ENCODE assay signal across 9 cellular contexts in genomic region chr10:130179640-130180039, GRCh38. TPM values are rescaled to one million over a fixed set of nuclear protein-coding genes. Genes with fewer than 3 reads are reported as not detected.
DNase-seq lines count a peak whose midpoint lies in the region; ATAC-seq and TF ChIP-seq lines count a peak whose summit lies in the region.
"Had no signal": no experiment of that assay in that cellular context is flagged by ENCODE, and none has a peak within 500 bp of the region (broad histone marks: within the 10 kb centered on the region; RNA-seq: fewer than 3 reads in every experiment).

No MANE protein-coding gene starts in this region.

- no peak overlapping the region for H3K4me3 Mint-ChIP-seq in MCF 10A (ENCODE audit: unreplicated experiment)
- no peak overlapping the region for H3K4me3 Mint-ChIP-seq in activated naive CD8-positive, alpha-beta T cell treated with anti-CD3 and anti-CD28 coated beads, Interleukin-2, amount 10 ng/mL, durations not matched to agents 7 days and 5 days
- H3K4me3 Mint-ChIP-seq: dendritic cell treated with granulocyte-macrophage colony-stimulating factor and Interleukin-4, amounts not matched to agents 40 ng/mL and 50 ng/mL, for 4 days had no signal

- intact Hi-C loops in MCF 10A (cut with micrococcal nuclease), result loop anchor here (2.0 kb wide), 1 partner anchor 1149 kb away; no protein-coding TSS in a partner anchor
- intact Hi-C loops in breast epithelium (cut with DNase I; ENCODE audit: low total_unique reads), result no loop called here

- no peaks in the 10 kb centered on the region for H3K27me3 ChIP-seq in breast epithelium
- H3K27me3 ChIP-seq in gastroesophageal sphincter, result no peaks in the 10 kb centered on the region

- 35 to 51% methylated on average over 2 to 4 of the region's 4 CpGs for WGBS in gastroesophageal sphincter (ENCODE audit: low coverage in 1 of 2), 2 donors

- no peaks in the 10 kb centered on the region for H3K9me3 Mint-ChIP-seq in MCF 10A (ENCODE audit: unreplicated experiment)
- no peaks in the 10 kb centered on the region for H3K9me3 Mint-ChIP-seq in activated naive CD8-positive, alpha-beta T cell treated with anti-CD3 and anti-CD28 coated beads, Interleukin-2, amount 10 ng/mL, durations not matched to agents 7 days and 5 days
- H3K9me3 Mint-ChIP-seq: dendritic cell treated with granulocyte-macrophage colony-stimulating factor and Interleukin-4, amounts not matched to agents 40 ng/mL and 50 ng/mL, for 4 days had no signal

- no peaks in the 10 kb centered on the region for H3K4me1 ChIP-seq in breast epithelium
- peaks cover 0 to 12% (median 0%) of the 10 kb centered on the region in 3 donors for H3K4me1 ChIP-seq in gastroesophageal sphincter

- H3K27ac Mint-ChIP-seq in MCF 10A (ENCODE audit: low read depth, unreplicated experiment), result no peak overlapping the region
- H3K27ac Mint-ChIP-seq in activated naive CD8-positive, alpha-beta T cell treated with anti-CD3 and anti-CD28 coated beads, Interleukin-2, amount 10 ng/mL, durations not matched to agents 7 days and 5 days, result peak overlapping the region; percentile 51
- H3K27ac Mint-ChIP-seq: dendritic cell treated with granulocyte-macrophage colony-stimulating factor and Interleukin-4, amounts not matched to agents 40 ng/mL and 50 ng/mL, for 4 days had no signal

- peak; percentile 79 for ATAC-seq in activated naive CD8-positive, alpha-beta T cell treated with anti-CD3 and anti-CD28 coated beads, Interleukin-2, amount 10 ng/mL, durations not matched to agents 7 days and 5 days (ENCODE audit: low read depth)
- ATAC-seq in GM19467 (IDR thresholded peaks at IDR 0.05; ENCODE audit: unreplicated experiment), result no peak
- ATAC-seq in gastroesophageal sphincter, result no peak

- TF ChIP-seq POLR2A in breast epithelium (IDR thresholded peaks at IDR 0.05) (no peak), gastroesophageal sphincter (IDR thresholded peaks at IDR 0.05) (no peak)

- H3K36me3 ChIP-seq in breast epithelium, result no peaks in the 10 kb centered on the region
- peaks cover 0 to 96% of the 10 kb centered on the region in 2 donors for H3K36me3 ChIP-seq in gastroesophageal sphincter

- no peak for TF ChIP-seq EP300 in gastroesophageal sphincter (IDR thresholded peaks at IDR 0.05)

- peaks cover 84% of the 10 kb centered on the region for H3K36me3 Mint-ChIP-seq in MCF 10A (ENCODE audit: insufficient read depth, unreplicated experiment)
- peaks cover 26% of the 10 kb centered on the region for H3K36me3 Mint-ChIP-seq in activated naive CD8-positive, alpha-beta T cell treated with anti-CD3 and anti-CD28 coated beads, Interleukin-2, amount 10 ng/mL, durations not matched to agents 7 days and 5 days

- H3K4me1 Mint-ChIP-seq in MCF 10A (ENCODE audit: insufficient read depth, unreplicated experiment), result no peaks in the 10 kb centered on the region
- H3K4me1 Mint-ChIP-seq in activated naive CD8-positive, alpha-beta T cell treated with anti-CD3 and anti-CD28 coated beads, Interleukin-2, amount 10 ng/mL, durations not matched to agents 7 days and 5 days, result peaks cover 8% of the 10 kb centered on the region

- H3K4me3 ChIP-seq in breast epithelium (no peak overlapping the region), gastroesophageal sphincter (no peak overlapping the region)

- no peaks in the 10 kb centered on the region for H3K27me3 Mint-ChIP-seq in MCF 10A (ENCODE audit: insufficient read depth, unreplicated experiment)
- no peaks in the 10 kb centered on the region for H3K27me3 Mint-ChIP-seq in activated naive CD8-positive, alpha-beta T cell treated with anti-CD3 and anti-CD28 coated beads, Interleukin-2, amount 10 ng/mL, durations not matched to agents 7 days and 5 days
- H3K27me3 Mint-ChIP-seq: dendritic cell treated with granulocyte-macrophage colony-stimulating factor and Interleukin-4, amounts not matched to agents 40 ng/mL and 50 ng/mL, for 4 days had no signal

- no TSS peak for BruUV-seq in MCF 10A (replicated peaks; lab: Mats Ljungman, UMichigan)

- TF ChIP-seq CTCF in MCF 10A (IDR thresholded peaks at IDR 0.05; ENCODE audit: unreplicated experiment) (peak; percentile 24), breast epithelium (IDR thresholded peaks at IDR 0.05) (no peak), gastroesophageal sphincter (IDR thresholded peaks at IDR 0.05) (no peak)

- no peaks in the 10 kb centered on the region for H3K9me3 ChIP-seq in breast epithelium
- H3K9me3 ChIP-seq in gastroesophageal sphincter, result no peaks in the 10 kb centered on the region

- POLR2A ChIA-PET in MCF 10A (lab: Yijun Ruan, JAX), result interaction anchor here (1.2 kb wide), 1 partner anchor 41 kb away, joined by 4 read pairs; no protein-coding TSS in a partner anchor
- POLR2A ChIA-PET in activated naive CD8-positive, alpha-beta T cell treated with anti-CD3 and anti-CD28 coated beads, Interleukin-2, amount 10 ng/mL, durations not matched to agents 7 days and 5 days (lab: Charles Lee), result interaction anchor here (0.6 to 1.0 kb wide), 3 partner anchors 8 to 70 kb away, joined by 3 to 4 read pairs (median 3); no protein-coding TSS in a partner anchor

- no peak overlapping the region for H3K27ac ChIP-seq in breast epithelium
- no peak overlapping the region for H3K27ac ChIP-seq in gastroesophageal sphincter

- CTCF ChIA-PET in MCF 10A (lab: Yijun Ruan, JAX), result interaction anchor here (1.0 to 1.5 kb wide), 4 partner anchors 10 to 1698 kb away, joined by 3 to 4 read pairs (median 3); no protein-coding TSS in a partner anchor

- DNase-seq in MCF 10A (ENCODE audit: unreplicated experiment), result peak; percentile 51
- no peak for DNase-seq in breast epithelium (ENCODE audit: low spot score in 2 of 2)
- DNase-seq in NCI-H2107 (lab: John Stamatoyannopoulos, UW), result peak; percentile 13
- DNase-seq in activated naive CD8-positive, alpha-beta T cell treated with anti-CD3 and anti-CD28 coated beads, Interleukin-2, amount 10 ng/mL, durations not matched to agents 7 days and 5 days, result no peak
- peak; percentile 12 to 81 for DNase-seq in hippocampal formation (lab: John Stamatoyannopoulos, UW)
- DNase-seq in stimulated activated naive CD4-positive, alpha-beta T cell treated with Interleukin-2 at 50 U/mL for 16 hours (lab: John Stamatoyannopoulos, UW), result peak; percentile 6

RNA-seq across cellular contexts. Expression of gene GLRX3, which starts 43.4 kb away (rescaled TPM):
- total RNA-seq in MCF 10A (2022) (154 and 177 TPM in 2 replicates), breast epithelium (10 to 100 TPM; 36.1 to 63.4 (median 43.5) TPM), gastroesophageal sphincter (100 to 1,000 TPM in 1 of 4 donors, 10 to 100 TPM in 3; 42.3 to 103 (median 48.6) TPM)
- 10 to 100 TPM; 55.5 to 60.2 TPM for total RNA-seq in activated naive CD8-positive, alpha-beta T cell treated with anti-CD3 and anti-CD28 coated beads, Interleukin-2, amount 10 ng/mL, durations not matched to agents 7 days and 5 days

Comparison
In these comparisons a context has a peak if more than half of its experiments do, and no peak if none do; other contexts are left out.
1. DNase-seq: peak in MCF 10A (single experiment), NCI-H2107 (single experiment), hippocampal formation (2 of 2) and stimulated activated naive CD4-positive, alpha-beta T cell treated with Interleukin-2 at 50 U/mL for 16 hours (single experiment); none in breast epithelium (0 of 2) and activated naive CD8-positive, alpha-beta T cell treated with anti-CD3 and anti-CD28 coated beads, Interleukin-2, amount 10 ng/mL, durations not matched to agents 7 days and 5 days (single experiment).